ENCODE assay signal across 11 cellular contexts in the genomic region with DNA sequence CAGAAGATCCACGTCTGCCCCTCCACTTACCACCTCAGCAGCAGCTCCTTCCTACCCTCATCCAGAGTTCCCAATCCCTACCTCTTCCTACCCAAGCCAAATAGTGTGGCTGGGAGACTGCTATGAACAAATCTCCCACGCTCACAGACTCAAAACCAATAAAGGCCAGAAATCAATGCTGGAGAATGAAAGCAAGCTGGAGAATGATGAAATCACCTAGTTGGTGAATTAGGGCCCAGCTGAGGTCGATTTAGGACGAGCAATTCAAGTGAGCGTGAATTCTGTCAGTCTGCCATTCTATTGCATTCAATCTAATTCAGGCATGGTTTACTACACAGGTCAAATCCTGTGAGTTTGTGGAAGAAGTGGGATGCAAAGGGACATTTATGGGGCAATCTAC. TPM values are rescaled to one million over a fixed set of nuclear protein-coding genes. Genes with fewer than 3 reads are reported as not detected.
DNase-seq lines count a peak whose midpoint lies in the region; ATAC-seq, FAIRE-seq and TF ChIP-seq lines count a peak whose summit lies in the region.
"Had no signal": no experiment of that assay in that cellular context is flagged by ENCODE, and none has a peak within 500 bp of the region (broad histone marks: within the 10 kb centered on the region; RNA-seq: fewer than 3 reads in every experiment).

No MANE protein-coding gene starts in this region.

- no peak overlapping the region for H3K4ac ChIP-seq in H1 (replicated peaks; ENCODE audit: insufficient read length, low read depth, low read length)

- no peak overlapping the region for H3K23ac ChIP-seq in H1 (ENCODE audit: insufficient read length)

- TF ChIP-seq POLR2A in H1 (IDR thresholded peaks at IDR 0.05; ENCODE audit: control extremely low read depth in 1 of 2, low read depth in 2 of 2, low read length in 2 of 2): no peak
- TF ChIP-seq POLR2A in right lobe of liver (IDR thresholded peaks at IDR 0.05): no peak

- H3K27ac ChIP-seq in GM23248 (no peak overlapping the region), H1 (ENCODE audit: low read depth, low read length) (no peak overlapping the region), right lobe of liver (no peak overlapping the region)

- H4K20me1 ChIP-seq in GM23248 (ENCODE audit: insufficient read depth) (no peaks in the 10 kb centered on the region), H1 (replicated peaks in 1 of 2; ENCODE audit: control insufficient read depth in 1 of 2, insufficient read depth in 2 of 2, low read length in 2 of 2) (no peaks in the 10 kb centered on the region)

- no peaks in the 10 kb centered on the region for H3K9me2 ChIP-seq in GM23248 (ENCODE audit: insufficient read depth)

- CTCF ChIA-PET in H1 (lab: Charles Lee; ENCODE audit: partially characterized antibody): interaction anchor here (0.6 to 6.5 kb wide), 41 partner anchors 8 to 780 kb away, joined by 3 to 53 read pairs (median 4); no protein-coding TSS in a partner anchor

- in situ Hi-C loops in GM23248 (cut with MboI): loop anchor here (10.0 kb wide), 1 partner anchor 442 kb away; no protein-coding TSS in a partner anchor

- no peak overlapping the region for H3K4me3 ChIP-seq in GM23248
- no peak overlapping the region for H3K4me3 ChIP-seq in H1 (ENCODE audit: extremely low read depth in 1 of 4, insufficient read depth in 2 of 4, low read depth in 3 of 4, low read length in 4 of 4)
- no peak overlapping the region for H3K4me3 ChIP-seq in right lobe of liver
- H3K4me3 ChIP-seq in H7 (ENCODE audit: insufficient read depth, low read depth, low read length): no peak overlapping the region

- intact Hi-C loops in right lobe of liver (cut with DNase I): loop anchor here (10.0 kb wide), 2 partner anchors 442 to 652 kb away; a partner anchor contains a TSS

- H3K56ac ChIP-seq in H1 (replicated peaks; ENCODE audit: insufficient read length, low read depth, low read length): no peak overlapping the region

- H3K9me3 ChIP-seq in GM23248 (ENCODE audit: low read depth) (no peaks in the 10 kb centered on the region), H1 (ENCODE audit: insufficient read depth in 2 of 2, low read depth in 1 of 2, low read length in 1 of 2) (no peaks in the 10 kb centered on the region), right lobe of liver (no peaks in the 10 kb centered on the region)

- H3K79me1 ChIP-seq in H1 (ENCODE audit: low read depth, low read length): no peaks in the 10 kb centered on the region

- H3F3A ChIP-seq in GM23248 (ENCODE audit: insufficient read depth): no peaks in the 10 kb centered on the region

- peak; percentile 69 to 79 (median 74) for ATAC-seq in right lobe of liver

- H3K4me1 ChIP-seq in GM23248 (ENCODE audit: insufficient read depth): no peaks in the 10 kb centered on the region
- no peaks in the 10 kb centered on the region for H3K4me1 ChIP-seq in H1 (replicated peaks in 1 of 4; ENCODE audit: control insufficient read depth in 3 of 4, insufficient read depth in 4 of 4, low read length in 3 of 4)
- peaks cover 0 to 30% (median 9%) of the 10 kb centered on the region in 4 donors for H3K4me1 ChIP-seq in right lobe of liver

- no peak overlapping the region for H3K4me2 ChIP-seq in GM23248 (ENCODE audit: unreplicated experiment)
- H3K4me2 ChIP-seq in H1 (ENCODE audit: insufficient read depth in 1 of 2, low read depth in 2 of 2, low read length in 2 of 2): no peak overlapping the region

- POLR2A ChIA-PET in H1 (lab: Charles Lee; ENCODE audit: partially characterized antibody): interaction anchor here (1.2 kb wide), 1 partner anchor 12 kb away, joined by 4 read pairs; no protein-coding TSS in a partner anchor

- no peak overlapping the region; the same call in 1 of the 2 replicates for H4K8ac ChIP-seq in H1 (ENCODE audit: extremely low read depth, insufficient read depth, low read length)

- FAIRE-seq in H1 (lab: Jason Lieb, UNC): no peak
- FAIRE-seq: A204.1, D721Med, G401.6, H54 had no signal

- 0 out of 2 replicates have a peak overlapping the region, but pooled peaks have one; percentile 46 for H2BK12ac ChIP-seq in H1 (ENCODE audit: low read depth, low read length)

- DNase-seq in GM23248: peak; percentile 22
- no peak for DNase-seq in H1 (ENCODE audit: low read depth in 1 of 2, low spot score in 2 of 2)
- no peak for DNase-seq in right lobe of liver
- DNase-seq in H7: no peak
- DNase-seq in stimulated activated CD4-positive, alpha-beta T cell treated with anti-CD3 and anti-CD28 coated beads, Interleukin-4, amount 100 ng/mL, for 1 hour: no peak
- DNase-seq in iPS-NIHi11 (ENCODE audit: low spot score): no peak
- DNase-seq in SKM-1 treated with dmso at 0.1 percent for 144 hours (lab: John Stamatoyannopoulos, UW; ENCODE audit: unreplicated experiment): no peak

- no peak overlapping the region for H2BK5ac ChIP-seq in H1 (ENCODE audit: low read depth, low read length)

- H3K9ac ChIP-seq in GM23248: no peak overlapping the region
- no peak overlapping the region for H3K9ac ChIP-seq in H1 (replicated peaks in 1 of 4; ENCODE audit: extremely low read depth in 1 of 4, low read depth in 3 of 4, low read length in 3 of 4)

- no peaks in the 10 kb centered on the region for H3K79me2 ChIP-seq in GM23248 (ENCODE audit: insufficient read depth)
- no peaks in the 10 kb centered on the region for H3K79me2 ChIP-seq in H1 (ENCODE audit: control insufficient read depth in 1 of 2, insufficient read depth in 2 of 2, low read length in 2 of 2)

- no peak overlapping the region for H4K5ac ChIP-seq in H1 (ENCODE audit: insufficient read length, low read depth, low read length)

- H3K23me2 ChIP-seq in H1 (ENCODE audit: low read depth, low read length): no peaks in the 10 kb centered on the region

- no peak for TF ChIP-seq CTCF in H1 (IDR thresholded peaks at IDR 0.05; ENCODE audit: control extremely low read depth in 1 of 3, insufficient read depth in 1 of 3, low read depth in 1 of 3, low read length in 3 of 3)
- TF ChIP-seq CTCF in right lobe of liver (IDR thresholded peaks at IDR 0.05): no peak

- TF ChIP-seq RAD21 in H1 (IDR thresholded peaks at IDR 0.05 in 1 of 2, conservative IDR thresholded peaks at IDR 0.05 in 1 of 2; ENCODE audit: low read depth in 2 of 2, low read length in 2 of 2): no peak

- H2AK5ac ChIP-seq in H1 (ENCODE audit: low read depth, low read length): no peak overlapping the region

- H2BK15ac ChIP-seq in H1 (ENCODE audit: low read length): no peak overlapping the region

- 32 to 40% methylated on average over 5 of the region's 5 CpGs for WGBS in GM23248 (ENCODE audit: low coverage in 1 of 2, low lambda C conversion rate in 2 of 2, missing lambda C conversion rate in 2 of 2), 2 experiments
- 76% methylated on average over 5 of the region's 5 CpGs; no CpG with 5 or more reads in 1 of the 2 experiments for WGBS in H1 (ENCODE audit: extremely low coverage in 1 of 2, insufficient coverage in 1 of 2, insufficient read length in 1 of 2, insufficient replicate concordance in 2 of 2, low coverage in 1 of 2, low lambda C conversion rate in 2 of 2, missing lambda C conversion rate in 1 of 2), 2 experiments
- 16% methylated on average over 5 of the region's 5 CpGs for WGBS in right lobe of liver (ENCODE audit: insufficient coverage, low coverage, low lambda C conversion rate, missing lambda C conversion rate)

- no peak overlapping the region for H2BK20ac ChIP-seq in H1 (ENCODE audit: low read length)

- H3K27me3 ChIP-seq in GM23248 (replicated peaks; ENCODE audit: insufficient read depth) (peaks cover 12% of the 10 kb centered on the region; the same call in 1 of the 2 replicates), H1 (replicated peaks in 1 of 4; ENCODE audit: control insufficient read depth in 3 of 4, extremely low read depth in 1 of 4, insufficient read depth in 3 of 4, low read length in 3 of 4) (0 out of 7 replicates have a peak, but pooled peaks cover 0 to 2% (median 0%) of the 10 kb centered on the region in 4 experiments), right lobe of liver (no peaks in the 10 kb centered on the region), H7 (ENCODE audit: control insufficient read depth, insufficient read depth, low read length) (no peaks in the 10 kb centered on the region)

- H2BK120ac ChIP-seq in H1 (replicated peaks; ENCODE audit: low read depth, low read length): no peak overlapping the region

- H3K36me3 ChIP-seq in GM23248 (ENCODE audit: low read depth): no peaks in the 10 kb centered on the region
- no peaks in the 10 kb centered on the region for H3K36me3 ChIP-seq in H1 (ENCODE audit: control insufficient read depth in 2 of 4, insufficient read depth in 4 of 4, low read length in 3 of 4)
- H3K36me3 ChIP-seq in right lobe of liver: peaks cover 0 to 2% (median 0%) of the 10 kb centered on the region in 4 donors
- no peaks in the 10 kb centered on the region for H3K36me3 ChIP-seq in H7 (replicated peaks; ENCODE audit: control insufficient read depth, insufficient read depth, low read length)

- H3K18ac ChIP-seq in H1 (ENCODE audit: extremely low read depth, low read length): no peak overlapping the region

- H2AFZ ChIP-seq in GM23248 (no peak overlapping the region), H1 (ENCODE audit: low read length) (no peak overlapping the region)

- no peak overlapping the region for H3K14ac ChIP-seq in H1 (ENCODE audit: insufficient read length)

- no peak for TF ChIP-seq EP300 in H1 (IDR thresholded peaks at IDR 0.05; ENCODE audit: borderline replicate concordance in 1 of 2, low read depth in 2 of 2, low read length in 2 of 2)

- no peak overlapping the region for H4K91ac ChIP-seq in H1 (replicated peaks; ENCODE audit: insufficient read length, low read length)

RNA-seq across cellular contexts. Expression of a gene that starts 22.5 kb away (rescaled TPM):
- total RNA-seq in GM23248 (2014; rRNA removed; shearing (Covaris generic)): 42.2 and 44.0 TPM in 2 replicates
- 85.3 and 92.7 TPM in 2 replicates for polyA plus RNA-seq in GM23248 (2016; fragmentation: Nextera tagmentation; extraction: Ambion mirVana)
- 43.3 and 49.1 TPM in 2 replicates for total RNA-seq in H1 (2021; fragmentation: NEBNext Ultra II Directional; extraction: Animal tissue kit (Norgen Biotek cat#: 25700))
- polyA plus RNA-seq in H1 (2011; rRNA removed): 30.3 and 42.5 TPM in 2 replicates
- polyA plus RNA-seq in H1 (2011; cell fraction: cytosol; rRNA removed): 43.8 TPM
- polyA plus RNA-seq in H1 (2011; cell fraction: nucleus; rRNA removed): 37.3 TPM
- 39.8 to 50.6 TPM (median 48.3 TPM) in 4 replicates for polyA plus RNA-seq in H1 (2012, experiment 1 of 2)
- 29.3 TPM for polyA plus RNA-seq in H1 (2012, experiment 2 of 2)
- 26.9 TPM for polyA plus RNA-seq in H1 (2013, experiment 1 of 2)
- 29.2 TPM for polyA plus RNA-seq in H1 (2013, experiment 2 of 2)
- polyA minus RNA-seq in H1 (2011; rRNA and poly(A)+ RNA removed): 40.6 and 49.0 TPM in 2 replicates
- 19.9 TPM for polyA minus RNA-seq in H1 (2011; cell fraction: cytosol; rRNA and poly(A)+ RNA removed)
- 16.3 TPM for polyA minus RNA-seq in H1 (2011; cell fraction: nucleus; rRNA and poly(A)+ RNA removed)
- 10 to 100 TPM; 30.6 to 41.4 (median 34.6) TPM for total RNA-seq in right lobe of liver
- total RNA-seq in H7 (2014; rRNA removed; shearing (Covaris generic)): 34.4 and 35.4 TPM in 2 replicates

RNA-seq across cellular contexts. Expression of a gene that starts 29.3 kb away (rescaled TPM):
- total RNA-seq in GM23248 (2014; rRNA removed; shearing (Covaris generic)): 26.7 and 29.8 TPM in 2 replicates
- polyA plus RNA-seq in GM23248 (2016; fragmentation: Nextera tagmentation; extraction: Ambion mirVana) (6.9 and 9.0 TPM in 2 replicates), H1 (2011; rRNA removed) (6.6 and 9.2 TPM in 2 replicates)
- total RNA-seq in H1 (2021; fragmentation: NEBNext Ultra II Directional; extraction: Animal tissue kit (Norgen Biotek cat#: 25700)): 7.4 and 10.1 TPM in 2 replicates
- 6.5 TPM for polyA plus RNA-seq in H1 (2011; cell fraction: cytosol; rRNA removed)
- polyA plus RNA-seq in H1 (2011; cell fraction: nucleus; rRNA removed): 16.1 TPM
- polyA plus RNA-seq in H1 (2012, experiment 1 of 2): 5.4 to 10.2 TPM (median 7.7 TPM) in 4 replicates
- polyA plus RNA-seq in H1 (2012, experiment 2 of 2): 7.4 TPM
- 3.1 TPM for polyA plus RNA-seq in H1 (2013, experiment 1 of 2)
- polyA plus RNA-seq in H1 (2013, experiment 2 of 2): 3.6 TPM
- polyA minus RNA-seq in H1 (2011; rRNA and poly(A)+ RNA removed): 6.5 and 7.2 TPM in 2 replicates
- 7.0 TPM for polyA minus RNA-seq in H1 (2011; cell fraction: cytosol; rRNA and poly(A)+ RNA removed)
- polyA minus RNA-seq in H1 (2011; cell fraction: nucleus; rRNA and poly(A)+ RNA removed): 12.3 TPM
- total RNA-seq in right lobe of liver: 1 to 10 TPM; 2.2 to 4.5 (median 2.3) TPM
- 5.8 and 6.9 TPM in 2 replicates for total RNA-seq in H7 (2014; rRNA removed; shearing (Covaris generic))
